Comparison of ENCODE assay signal across 28 cellular contexts in the genomic region with DNA sequence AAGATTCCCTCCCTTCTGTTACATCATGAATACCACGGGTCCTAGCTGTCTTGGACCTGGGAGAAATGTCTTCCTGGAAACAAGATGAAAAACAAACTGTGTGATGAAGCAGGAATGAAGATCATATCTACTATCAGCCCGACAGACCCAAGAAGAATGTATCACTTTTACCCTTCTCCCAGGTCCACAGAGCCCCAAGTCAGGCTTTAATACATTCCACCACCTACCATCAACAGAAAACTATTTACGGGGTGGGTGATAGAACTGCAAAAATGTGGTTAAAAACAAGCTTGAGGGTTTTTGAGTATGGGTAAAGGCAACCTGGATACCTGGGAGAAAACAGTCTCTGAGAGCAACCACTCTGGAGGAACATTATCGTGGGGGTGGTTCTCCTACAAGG.
"Had no signal": no experiment of that assay in that cellular context is flagged by ENCODE, and none has a peak within 500 bp of the region (broad histone marks: within the 10 kb centered on the region; RNA-seq: fewer than 3 reads in every experiment).

No MANE protein-coding gene starts in this region.

- H3K27me3 ChIP-seq: neural progenitor cell, ovary, right lobe of liver, sigmoid colon, stomach, thyroid gland, tibial nerve, upper lobe of right lung, uterus had no signal

- H3K27ac ChIP-seq: neural progenitor cell, ovary, parathyroid adenoma, psoas muscle, right lobe of liver, sigmoid colon, stomach, thoracic aorta, thyroid gland, tibial nerve, upper lobe of right lung, uterus had no signal

- H3K36me3 ChIP-seq: neural progenitor cell, ovary, right lobe of liver, sigmoid colon, stomach, thoracic aorta, thyroid gland, tibial nerve, upper lobe of right lung, uterus had no signal

- H3K4me1 Mint-ChIP-seq: natural killer cell; neural progenitor cell; stimulated activated effector memory CD8-positive, alpha-beta T cell treated with anti-CD3 and anti-CD28 coated beads, Interleukin-12 subunit alpha, Interleukin-12 subunit beta, amount 100 ng/mL, for 72 hours; stimulated activated naive B cell treated with anti-CD40 and anti-IgM and Interleukin-4, amounts not matched to agents 10 μg/mL and 1 μg/mL and 100 μg/mL, for 72 hours had no signal

- H3K79me2 ChIP-seq: parathyroid adenoma had no signal

- H3K4me3 Mint-ChIP-seq: natural killer cell; nephron; neural progenitor cell; stimulated activated effector memory CD8-positive, alpha-beta T cell treated with anti-CD3 and anti-CD28 coated beads, Interleukin-12 subunit alpha, Interleukin-12 subunit beta, amount 100 ng/mL, for 72 hours; stimulated activated naive B cell treated with anti-CD40 and anti-IgM and Interleukin-4, amounts not matched to agents 10 μg/mL and 1 μg/mL and 100 μg/mL, for 72 hours; stimulated activated naive CD8-positive, alpha-beta T cell treated with anti-CD3 and anti-CD28 coated beads, Interleukin-15, Interleukin-2, amounts not matched to agents 100 ng/mL and 50 ng/mL, for 24 hours; type B pancreatic cell had no signal

- H3K36me3 Mint-ChIP-seq: natural killer cell; neural progenitor cell; stimulated activated effector memory CD8-positive, alpha-beta T cell treated with anti-CD3 and anti-CD28 coated beads, Interleukin-12 subunit alpha, Interleukin-12 subunit beta, amount 100 ng/mL, for 72 hours; stimulated activated naive B cell treated with anti-CD40 and anti-IgM and Interleukin-4, amounts not matched to agents 10 μg/mL and 1 μg/mL and 100 μg/mL, for 72 hours; type B pancreatic cell had no signal

- H3K4me2 ChIP-seq: neural progenitor cell had no signal

- H2AFZ ChIP-seq: neural progenitor cell, parathyroid adenoma had no signal

- H3K9me3 ChIP-seq: ovary, psoas muscle, right lobe of liver, sigmoid colon, thoracic aorta, thyroid gland, tibial nerve, upper lobe of right lung, uterus had no signal

- H3K27me3 Mint-ChIP-seq: progenitor cell of endocrine pancreas; stimulated activated naive CD8-positive, alpha-beta T cell treated with anti-CD3 and anti-CD28 coated beads, Interleukin-15, Interleukin-2, amounts not matched to agents 100 ng/mL and 50 ng/mL, for 24 hours; type B pancreatic cell had no signal

- H3K9me3 Mint-ChIP-seq: nephron, neural progenitor cell, type B pancreatic cell had no signal

- H3K27ac Mint-ChIP-seq: natural killer cell; nephron; neural progenitor cell; progenitor cell of endocrine pancreas; stimulated activated effector memory CD8-positive, alpha-beta T cell treated with anti-CD3 and anti-CD28 coated beads, Interleukin-12 subunit alpha, Interleukin-12 subunit beta, amount 100 ng/mL, for 72 hours; stimulated activated naive B cell treated with anti-CD40 and anti-IgM and Interleukin-4, amounts not matched to agents 10 μg/mL and 1 μg/mL and 100 μg/mL, for 72 hours; type B pancreatic cell had no signal

- H3K4me3 ChIP-seq: neural progenitor cell, ovary, psoas muscle, right lobe of liver, sigmoid colon, stomach, thoracic aorta, thyroid gland, tibial nerve, upper lobe of right lung, uterus had no signal

- H3K9ac ChIP-seq: neural progenitor cell, parathyroid adenoma had no signal

- DNase-seq: natural killer cell; occipital lobe; ovary; posterior cingulate gyrus; psoas muscle; right cardiac atrium; right lobe of liver; sigmoid colon; small intestine; stimulated activated CD4-positive, alpha-beta T cell treated with anti-CD3 and anti-CD28 coated beads, Interleukin-15, amount 100 ng/mL, for 24 hours; stimulated activated CD4-positive, alpha-beta T cell treated with anti-CD3 and anti-CD28 coated beads, Interleukin-2, amount 100 ng/mL, for 24 hours; stimulated activated CD4-positive, alpha-beta T cell treated with anti-CD3 and anti-CD28 coated beads, Interleukin-2, amount 100 ng/mL, for 48 hours; stimulated activated CD4-positive, alpha-beta T cell treated with anti-CD3 and anti-CD28 coated beads, Interleukin-4, amount 100 ng/mL, for 24 hours; stimulated activated naive B cell treated with anti-CD40 and anti-IgM and Interleukin-4, amounts not matched to agents 10 μg/mL and 1 μg/mL and 100 μg/mL, for 72 hours; stimulated activated naive CD4-positive, alpha-beta T cell treated with Interleukin-2 at 50 U/mL for 16 hours; stomach; thyroid gland; upper lobe of right lung; uterus had no signal

- H3K4me1 ChIP-seq: parathyroid adenoma, psoas muscle, right lobe of liver, sigmoid colon, stomach, thyroid gland, tibial nerve, upper lobe of right lung, uterus had no signal
